In genomic region chrX:39969099-39969825, GRCh38 we compare ENCODE assay signal across 8 cellular contexts.
DNase-seq lines count a peak whose midpoint lies in the region; ATAC-seq lines count a peak whose summit lies in the region.
"Had no signal": no experiment of that assay in that cellular context is flagged by ENCODE, and none has a peak within 500 bp of the region (broad histone marks: within the 10 kb centered on the region; RNA-seq: fewer than 3 reads in every experiment).

No MANE protein-coding gene starts in this region.

- peak overlapping the region; percentile 11 for H3K4me3 Mint-ChIP-seq in central memory CD8-positive, alpha-beta T cell
- H3K4me3 Mint-ChIP-seq: activated T-cell treated with anti-CD3 and anti-CD28 coated beads, Interleukin-2, amount 50 U/mL, for 4 hours had no signal

- H3K4me1 Mint-ChIP-seq in central memory CD8-positive, alpha-beta T cell = no peaks in the 10 kb centered on the region

- no peak overlapping the region for H3K27ac Mint-ChIP-seq in central memory CD8-positive, alpha-beta T cell (ENCODE audit: low read depth)

- H3K36me3 Mint-ChIP-seq in central memory CD8-positive, alpha-beta T cell (ENCODE audit: insufficient read depth) = no peaks in the 10 kb centered on the region

- no peaks in the 10 kb centered on the region for H3K27me3 ChIP-seq in NT2/D1 (ENCODE audit: insufficient read depth, insufficient read length)

- H3K4me1 ChIP-seq in NT2/D1 (ENCODE audit: insufficient read depth, insufficient read length) = peaks cover 6% of the 10 kb centered on the region

- H3K36me3 ChIP-seq in NT2/D1 (ENCODE audit: insufficient read depth, insufficient read length, low read length) = no peaks in the 10 kb centered on the region

- DNase-seq in NCI-H1092 (lab: John Stamatoyannopoulos, UW) = peak; percentile 82
- no peak for DNase-seq in NT2/D1 (ENCODE audit: low read depth, low spot score)
- DNase-seq in central memory CD8-positive, alpha-beta T cell (ENCODE audit: low spot score in 2 of 2) = no peak
- DNase-seq in stimulated activated CD4-positive, alpha-beta T cell treated with anti-CD3 and anti-CD28 coated beads, Interleukin-4, amount 100 ng/mL, for 1 hour = peak; percentile 7
- no peak for DNase-seq in NOMO-1 (lab: John Stamatoyannopoulos, UW; ENCODE audit: unreplicated experiment in 2 of 2)
- DNase-seq: activated T-cell treated with anti-CD3 and anti-CD28 coated beads, Interleukin-2, amount 50 U/mL, for 4 hours had no signal

- no peaks in the 10 kb centered on the region for H3K27me3 Mint-ChIP-seq in central memory CD8-positive, alpha-beta T cell

- no peaks in the 10 kb centered on the region for H3K9me3 Mint-ChIP-seq in central memory CD8-positive, alpha-beta T cell

- no peak overlapping the region for H3K4me3 ChIP-seq in NT2/D1 (ENCODE audit: insufficient read length, low read depth)

- peak overlapping the region; percentile 59 for H3K9ac ChIP-seq in NT2/D1 (ENCODE audit: insufficient read length, low read depth)

- ATAC-seq in central memory CD8-positive, alpha-beta T cell (replicated peaks; ENCODE audit: extremely low read depth, poor library complexity, severe bottlenecking) = no peak
- ATAC-seq in HG02763 (IDR thresholded peaks at IDR 0.05; ENCODE audit: unreplicated experiment) (no peak), GM21447 (IDR thresholded peaks at IDR 0.05; ENCODE audit: unreplicated experiment) (no peak)

- H3K9me3 ChIP-seq in NT2/D1 (ENCODE audit: insufficient read depth, low read length) = peaks cover 42% of the 10 kb centered on the region

Comparison
In these comparisons a context has a peak if more than half of its experiments do, and no peak if none do; other contexts are left out.
1. DNase-seq: peak in NCI-H1092 (single experiment) and stimulated activated CD4-positive, alpha-beta T cell treated with anti-CD3 and anti-CD28 coated beads, Interleukin-4, amount 100 ng/mL, for 1 hour (single experiment); none in NT2/D1 (single experiment), central memory CD8-positive, alpha-beta T cell (0 of 2) and NOMO-1 (0 of 2).